1 cellular context compared by ENCODE assay signal in the genomic region with DNA sequence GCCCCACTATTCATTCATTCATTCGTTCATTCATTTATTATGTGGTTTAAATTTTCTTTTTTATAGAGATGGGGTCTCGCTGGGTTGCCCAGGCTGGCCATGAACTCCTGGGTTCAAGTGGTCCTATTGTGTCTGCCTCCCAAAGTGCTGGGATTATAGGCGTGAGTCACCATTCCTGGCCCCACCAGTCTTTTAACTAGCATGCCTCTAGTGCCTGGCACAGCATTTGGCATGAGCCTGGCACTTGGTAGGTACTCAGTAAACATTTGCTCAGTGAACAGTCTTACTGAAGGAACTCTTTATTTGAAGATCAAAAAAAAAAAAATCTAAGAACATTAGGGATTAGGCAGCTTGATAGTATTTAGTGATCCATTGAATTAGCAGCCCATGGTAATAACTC.
TF ChIP-seq lines count a peak whose summit lies in the region.

No MANE protein-coding gene starts in this region.

TF ChIP-seq in WTC11, 78 proteins besides CTCF, POLR2A, EP300 and RAD21 (continued from another document):
- TF ChIP-seq, protein P1, sequence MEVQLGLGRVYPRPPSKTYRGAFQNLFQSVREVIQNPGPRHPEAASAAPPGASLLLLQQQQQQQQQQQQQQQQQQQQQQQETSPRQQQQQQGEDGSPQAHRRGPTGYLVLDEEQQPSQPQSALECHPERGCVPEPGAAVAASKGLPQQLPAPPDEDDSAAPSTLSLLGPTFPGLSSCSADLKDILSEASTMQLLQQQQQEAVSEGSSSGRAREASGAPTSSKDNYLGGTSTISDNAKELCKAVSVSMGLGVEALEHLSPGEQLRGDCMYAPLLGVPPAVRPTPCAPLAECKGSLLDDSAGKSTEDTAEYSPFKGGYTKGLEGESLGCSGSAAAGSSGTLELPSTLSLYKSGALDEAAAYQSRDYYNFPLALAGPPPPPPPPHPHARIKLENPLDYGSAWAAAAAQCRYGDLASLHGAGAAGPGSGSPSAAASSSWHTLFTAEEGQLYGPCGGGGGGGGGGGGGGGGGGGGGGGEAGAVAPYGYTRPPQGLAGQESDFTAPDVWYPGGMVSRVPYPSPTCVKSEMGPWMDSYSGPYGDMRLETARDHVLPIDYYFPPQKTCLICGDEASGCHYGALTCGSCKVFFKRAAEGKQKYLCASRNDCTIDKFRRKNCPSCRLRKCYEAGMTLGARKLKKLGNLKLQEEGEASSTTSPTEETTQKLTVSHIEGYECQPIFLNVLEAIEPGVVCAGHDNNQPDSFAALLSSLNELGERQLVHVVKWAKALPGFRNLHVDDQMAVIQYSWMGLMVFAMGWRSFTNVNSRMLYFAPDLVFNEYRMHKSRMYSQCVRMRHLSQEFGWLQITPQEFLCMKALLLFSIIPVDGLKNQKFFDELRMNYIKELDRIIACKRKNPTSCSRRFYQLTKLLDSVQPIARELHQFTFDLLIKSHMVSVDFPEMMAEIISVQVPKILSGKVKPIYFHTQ (CRISPR knock-in tag; IDR thresholded peaks at IDR 0.05), result no peak
- no peak for TF ChIP-seq ZNF416 (CRISPR knock-in tag; IDR thresholded peaks at IDR 0.05)
- TF ChIP-seq, protein P2, sequence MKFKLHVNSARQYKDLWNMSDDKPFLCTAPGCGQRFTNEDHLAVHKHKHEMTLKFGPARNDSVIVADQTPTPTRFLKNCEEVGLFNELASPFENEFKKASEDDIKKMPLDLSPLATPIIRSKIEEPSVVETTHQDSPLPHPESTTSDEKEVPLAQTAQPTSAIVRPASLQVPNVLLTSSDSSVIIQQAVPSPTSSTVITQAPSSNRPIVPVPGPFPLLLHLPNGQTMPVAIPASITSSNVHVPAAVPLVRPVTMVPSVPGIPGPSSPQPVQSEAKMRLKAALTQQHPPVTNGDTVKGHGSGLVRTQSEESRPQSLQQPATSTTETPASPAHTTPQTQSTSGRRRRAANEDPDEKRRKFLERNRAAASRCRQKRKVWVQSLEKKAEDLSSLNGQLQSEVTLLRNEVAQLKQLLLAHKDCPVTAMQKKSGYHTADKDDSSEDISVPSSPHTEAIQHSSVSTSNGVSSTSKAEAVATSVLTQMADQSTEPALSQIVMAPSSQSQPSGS (CRISPR knock-in tag; IDR thresholded peaks at IDR 0.05; ENCODE audit: borderline replicate concordance, low read depth), result no peak
